ENCODE assay signal across 8 cellular contexts in the genomic region with DNA sequence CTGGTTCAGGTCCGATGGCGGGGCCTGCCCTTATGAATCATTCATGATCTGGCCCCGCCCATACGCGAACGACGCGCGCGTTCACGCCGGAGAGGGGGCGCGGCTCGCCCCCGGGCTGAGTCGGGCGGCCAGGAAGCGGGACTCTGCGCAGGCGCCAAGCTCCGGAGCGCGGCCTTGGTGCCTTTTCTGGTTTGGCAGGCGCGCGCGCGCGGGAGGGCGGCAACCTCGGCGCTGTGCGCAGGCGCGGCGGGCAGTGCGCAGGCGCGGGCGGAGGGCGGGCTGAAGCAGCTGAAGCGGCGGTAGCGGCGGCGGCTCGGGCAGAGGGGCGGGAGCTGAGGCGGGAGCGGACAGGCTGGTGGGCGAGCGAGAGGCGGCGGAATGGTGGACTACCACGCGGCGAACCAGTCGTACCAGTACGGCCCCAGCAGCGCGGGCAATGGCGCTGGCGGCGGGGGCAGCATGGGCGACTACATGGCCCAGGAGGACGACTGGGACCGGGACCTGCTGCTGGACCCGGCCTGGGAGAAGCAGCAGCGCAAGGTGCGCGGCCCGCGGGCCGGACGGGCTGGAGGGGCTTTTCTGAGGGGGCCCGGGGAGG. TPM values are rescaled to one million over a fixed set of nuclear protein-coding genes. Genes with fewer than 3 reads are reported as not detected.
DNase-seq lines count a peak whose midpoint lies in the region; ATAC-seq and TF ChIP-seq lines count a peak whose summit lies in the region.

TSS of gene ACTN4 (plus strand) at position 282 of the 598 bp plus-strand sequence. CDS start at position 379, 97 bp downstream.

- WGBS in prostate gland, result under 1% methylated on average over 72 of the region's 77 CpGs

- TF ChIP-seq POLR2A in prostate gland (IDR thresholded peaks at IDR 0.05), result peak; percentile 100

- H3K27me3 ChIP-seq in left ventricle myocardium inferior (ENCODE audit: low read depth) (no peaks in the 10 kb centered on the region), prostate gland (replicated peaks; ENCODE audit: insufficient read depth) (no peaks in the 10 kb centered on the region)

- peaks cover 11% of the 10 kb centered on the region for H3K36me3 Mint-ChIP-seq in T-helper 17 cell (ENCODE audit: low read depth)

- H3K4me3 Mint-ChIP-seq in T-helper 17 cell, result peak within 1 kb of the TSS; percentile 100

- ATAC-seq in GM18498 (IDR thresholded peaks at IDR 0.05; ENCODE audit: unreplicated experiment), result peak; percentile 94
- ATAC-seq in HG02884 (IDR thresholded peaks at IDR 0.05; ENCODE audit: unreplicated experiment), result peak; percentile 69
- ATAC-seq in T-helper 17 cell, result peak; percentile 94

- H3K27ac Mint-ChIP-seq in T-helper 17 cell, result peak within 1 kb of the TSS; percentile 96

- H3K27me3 Mint-ChIP-seq in T-helper 17 cell, result no peaks in the 10 kb centered on the region

- H3K4me1 ChIP-seq in left ventricle myocardium inferior, result peaks cover 59% of the 10 kb centered on the region
- peaks cover 11% of the 10 kb centered on the region for H3K4me1 ChIP-seq in prostate gland (replicated peaks)

- peaks cover 34% of the 10 kb centered on the region for H3K4me1 Mint-ChIP-seq in T-helper 17 cell

- peak within 1 kb of the TSS; percentile 95 for H3K27ac ChIP-seq in left ventricle myocardium inferior (replicated peaks)
- H3K27ac ChIP-seq in prostate gland, result peak within 1 kb of the TSS; percentile 94 to 95

- DNase-seq in NCI-H1694 (lab: John Stamatoyannopoulos, UW) (peak; percentile 94), T-helper 17 cell (peak; percentile 100), amygdala (lab: John Stamatoyannopoulos, UW) (peak; percentile 77 to 100 (median 96)), left ventricle myocardium inferior (peak; percentile 100), prostate gland (ENCODE audit: low spot score) (peak; percentile 98), ureter (ENCODE audit: low spot score) (peak; percentile 99)

- H3K9me3 ChIP-seq in T-helper 17 cell (ENCODE audit: control insufficient read depth, low read length, poor library complexity, severe bottlenecking), result peaks cover 2% of the 10 kb centered on the region
- H3K9me3 ChIP-seq in left ventricle myocardium inferior (replicated peaks), result no peaks in the 10 kb centered on the region
- H3K9me3 ChIP-seq in prostate gland, result no peaks in the 10 kb centered on the region

- H3K4me3 ChIP-seq in left ventricle myocardium inferior (peak within 1 kb of the TSS; percentile 94), prostate gland (peak within 1 kb of the TSS; percentile 93 to 99)

- intact Hi-C loops in left ventricle myocardium inferior (cut with micrococcal nuclease) (no loop called here), prostate gland (cut with DNase I) (loop anchor here (5.0 to 10.0 kb wide), 3 partner anchors 187 to 285 kb away; partner anchors contain the start of genes ECH1, MRPS12 and SARS2)

- H3K36me3 ChIP-seq in left ventricle myocardium inferior (no peaks in the 10 kb centered on the region), prostate gland (no peaks in the 10 kb centered on the region)

- TF ChIP-seq CTCF in left ventricle myocardium inferior (IDR thresholded peaks at IDR 0.05; ENCODE audit: borderline replicate concordance) (no peak), prostate gland (IDR thresholded peaks at IDR 0.05) (peak in 1 of 4 experiments; percentile 30)

RNA-seq across cellular contexts. Expression of gene ACTN4, which starts in this region (rescaled TPM):
- total RNA-seq in T-helper 17 cell (100 to 1,000 TPM; 201 to 205 TPM), left ventricle myocardium inferior (111 TPM), prostate gland (100 to 1,000 TPM; 312 to 330 TPM), ureter (656 TPM)

Comparison
In these comparisons a context has a peak if more than half of its experiments do, and no peak if none do; other contexts are left out.
1. Peak in every context shown above with its lines: DNase-seq, ATAC-seq, H3K4me3 ChIP-seq and H3K27ac ChIP-seq.